In genomic region chr20:64039293-64040160, GRCh38 we compare ENCODE assay signal across 8 cellular contexts. TPM values are rescaled to one million over a fixed set of nuclear protein-coding genes. Genes with fewer than 3 reads are reported as not detected.
A peak's percentile ranks its signal among the peaks of the same experiment; 100 is the strongest.
DNase-seq lines count a peak whose midpoint lies in the region; ATAC-seq and TF ChIP-seq lines count a peak whose summit lies in the region.

No MANE protein-coding gene starts in this region.

- no peak for TF ChIP-seq POLR2A in breast epithelium (IDR thresholded peaks at IDR 0.05)

- H3K9me3 Mint-ChIP-seq in memory B cell = no peaks in the 10 kb centered on the region

- ATAC-seq in memory B cell (ENCODE audit: low read depth) = no peak
- no peak for ATAC-seq in GM21528 (IDR thresholded peaks at IDR 0.05; ENCODE audit: low FRiP score, unreplicated experiment)

- H3K4me3 ChIP-seq in HL-60 (replicated peaks; ENCODE audit: insufficient read depth, low read length) (peak overlapping the region; percentile 53), breast epithelium (peak overlapping the region; percentile 36 to 82 (median 57))

- peaks cover 0 to 4% of the 10 kb centered on the region in 2 donors for H3K4me1 ChIP-seq in breast epithelium

- peaks cover 6% of the 10 kb centered on the region for H3K27me3 ChIP-seq in HL-60 (ENCODE audit: insufficient read depth, poor library complexity, severe bottlenecking)
- peaks cover 0 to 20% of the 10 kb centered on the region in 2 donors for H3K27me3 ChIP-seq in breast epithelium

- H3K36me3 ChIP-seq in breast epithelium = no peaks in the 10 kb centered on the region

- intact Hi-C loops in breast epithelium (cut with DNase I; ENCODE audit: low total_unique reads) = no loop called here

- H3K9me3 ChIP-seq in breast epithelium = no peaks in the 10 kb centered on the region

- H3K4me3 Mint-ChIP-seq in memory B cell = peak overlapping the region; percentile 79

- TF ChIP-seq CTCF in 22Rv1 (IDR thresholded peaks at IDR 0.05) (no peak; the same call in 1 of the 2 replicates), HL-60 (IDR thresholded peaks at IDR 0.05; ENCODE audit: insufficient read depth, low read length) (no peak), breast epithelium (IDR thresholded peaks at IDR 0.05) (no peak)

- peak overlapping the region; percentile 81 for H3K27ac ChIP-seq in 22Rv1
- H3K27ac ChIP-seq in HL-60 (replicated peaks) = peak overlapping the region; percentile 61
- peak overlapping the region in 1 of 2 donors; percentile 65 for H3K27ac ChIP-seq in breast epithelium

- peaks cover 5% of the 10 kb centered on the region for H3K4me1 Mint-ChIP-seq in memory B cell

- H3K27me3 Mint-ChIP-seq in memory B cell = no peaks in the 10 kb centered on the region

- H3K27ac Mint-ChIP-seq in memory B cell = no peak overlapping the region

- DNase-seq in HL-60 (ENCODE audit: low read depth in 1 of 2, low spot score in 1 of 2) (no peak), breast epithelium (ENCODE audit: low spot score in 2 of 2) (no peak), memory B cell (ENCODE audit: low spot score in 2 of 2) (no peak), UCSD-AML1 (lab: John Stamatoyannopoulos, UW; ENCODE audit: unreplicated experiment) (no peak), cerebellar cortex (ENCODE audit: low spot score) (no peak)
- DNase-seq in stimulated activated naive CD4-positive, alpha-beta T cell (lab: John Stamatoyannopoulos, UW) = no peak

- H3K36me3 Mint-ChIP-seq in memory B cell = no peaks in the 10 kb centered on the region

RNA-seq across cellular contexts. Expression of gene C20orf204, which starts 3.5 kb away (rescaled TPM):
- total RNA-seq in breast epithelium = 1 to 10 TPM in 2 of 3 donors, under 1 TPM in 1; 0.66 to 1.3 (median 1.1) TPM

RNA-seq across cellular contexts. Expression of gene SOX18, which starts 9.9 kb away (rescaled TPM):
- total RNA-seq in breast epithelium = 1 to 10 TPM; 1.8 to 8.8 (median 3.2) TPM

RNA-seq across cellular contexts. Expression of gene TCEA2, which starts 23.5 kb away (rescaled TPM):
- total RNA-seq in breast epithelium = 10 to 100 TPM; 23.9 to 39.4 (median 26.6) TPM

RNA-seq across cellular contexts. Expression of gene RGS19, which starts 39.8 kb away (rescaled TPM):
- 10 to 100 TPM; 14.7 to 22.2 (median 16.4) TPM for total RNA-seq in breast epithelium

RNA-seq across cellular contexts. Expression of gene OPRL1, which starts 40.4 kb away (rescaled TPM):
- total RNA-seq in breast epithelium = 1 to 10 TPM; 1.6 to 3.4 (median 2.3) TPM
